Comparison of ENCODE assay signal across 15 cellular contexts in genomic region chr17:13952252-13952721, GRCh38.
"Had no signal": no experiment of that assay in that cellular context is flagged by ENCODE, and none has a peak within 500 bp of the region (broad histone marks: within the 10 kb centered on the region; RNA-seq: fewer than 3 reads in every experiment).

No MANE protein-coding gene starts in this region.

- ATAC-seq: activated CD4-positive, alpha-beta T cell treated with anti-CD3 and anti-CD28 coated beads for 36 hours; left colon had no signal

- H3K4me1 ChIP-seq: right atrium auricular region had no signal

- DNase-seq: activated CD4-positive, alpha-beta T cell treated with anti-CD3 and anti-CD28 coated beads for 36 hours; activated CD4-positive, alpha-beta T cell treated with anti-CD3 and anti-CD28 coated beads, Interleukin-2, amount 50 U/mL, for 48 hours; activated naive CD8-positive, alpha-beta T cell treated with anti-CD3 and anti-CD28 coated beads for 36 hours; amygdala; dermis blood vessel endothelial cell; effector memory CD4-positive, alpha-beta T cell; foreskin melanocyte; hypothalamus; islet precursor cell; left colon; naive B cell had no signal

- H3K36me3 ChIP-seq: cardiac muscle cell, right atrium auricular region, tibial nerve had no signal

- H3K4me3 ChIP-seq: cardiac muscle cell, right atrium auricular region, skin epidermis, tibial nerve had no signal

- H3K27me3 ChIP-seq: right atrium auricular region, tibial nerve had no signal

- H3K27ac ChIP-seq: cardiac muscle cell, right atrium auricular region, skin epidermis, tibial nerve had no signal

- H3K9me3 ChIP-seq: right atrium auricular region, tibial nerve had no signal
